Comparison of ENCODE assay signal across 8 cellular contexts in genomic region chr5:176237971-176238644, GRCh38. TPM values are rescaled to one million over a fixed set of nuclear protein-coding genes. Genes with fewer than 3 reads are reported as not detected.
DNase-seq lines count a peak whose midpoint lies in the region; ATAC-seq and TF ChIP-seq lines count a peak whose summit lies in the region.
"Not testable (repeated sequence)": the region's sequence is repeated elsewhere in the genome, so short reads cannot be mapped to it uniquely, and the experiment has no call there.

Gene SIMC1, plus strand, starts transcription at chr5:176238424. Its CDS starts 85 bp downstream, at chr5:176238509.

- not testable (repeated sequence) for H3K27me3 ChIP-seq in dorsolateral prefrontal cortex

- not testable (repeated sequence) for H3K27ac ChIP-seq in dorsolateral prefrontal cortex

- not testable (repeated sequence) for TF ChIP-seq CTCF in dorsolateral prefrontal cortex (IDR thresholded peaks at IDR 0.05 in 54 of 56, conservative IDR thresholded peaks at IDR 0.05 in 2 of 56; ENCODE audit: low read depth in 1 of 56, partially characterized antibody in 56 of 56); lower leg skin (IDR thresholded peaks at IDR 0.05)

- DNase-seq in Ammon's horn (ENCODE audit: low spot score) (peak; percentile 5), GM19238 (ENCODE audit: insufficient read length, low spot score) (peak; percentile 30), NCI-H526 treated with DMSO at 0.1 percent for 48 hours (lab: John Stamatoyannopoulos, UW) (peak; percentile 8), dorsolateral prefrontal cortex (peak in 5 of 10 donors; percentile 20 to 53 (median 44))
- DNase-seq in lower leg skin (ENCODE audit: low spot score in 2 of 2) = not testable (repeated sequence)
- peak; percentile 58 to 67 for DNase-seq in stimulated activated CD4-positive, alpha-beta T cell treated with anti-CD3 and anti-CD28 coated beads, Interleukin-2, amount 100 ng/mL, for 24 hours

- ATAC-seq in HG03025 (IDR thresholded peaks at IDR 0.05; ENCODE audit: low FRiP score, unreplicated experiment) = peak; percentile 70

- not testable (repeated sequence) for TF ChIP-seq POLR2A in lower leg skin (IDR thresholded peaks at IDR 0.05)

- CTCF ChIA-PET in activated CD8-positive, alpha-beta memory T cell treated with anti-CD3 and anti-CD28 coated beads for 36 hours (lab: Charles Lee) = not testable (repeated sequence)

- POLR2A ChIA-PET in activated CD8-positive, alpha-beta memory T cell treated with anti-CD3 and anti-CD28 coated beads for 36 hours (lab: Charles Lee) = not testable (repeated sequence)

- WGBS in lower leg skin, 2 donors = 5 to 6% methylated on average over 36 to 53 of the region's 81 CpGs

- H3K4me3 ChIP-seq in dorsolateral prefrontal cortex = peak within 1 kb of the TSS in 53 of 59 donors; percentile 17 to 68 (median 47)
- H3K4me3 ChIP-seq in lower leg skin (ENCODE audit: low read depth, poor library complexity, severe bottlenecking) = peak within 1 kb of the TSS; percentile 34

- intact Hi-C loops in dorsolateral prefrontal cortex (cut with DNase I); lower leg skin (cut with DNase I; ENCODE audit: low total_unique reads): not testable (repeated sequence)

RNA-seq across cellular contexts. Expression of gene SIMC1, which starts in this region (rescaled TPM):
- total RNA-seq in activated CD8-positive, alpha-beta memory T cell treated with anti-CD3 and anti-CD28 coated beads for 36 hours = 10 to 100 TPM; 22.5 to 24.5 TPM
- total RNA-seq in dorsolateral prefrontal cortex = 10 to 100 TPM; 11.7 to 37.9 (median 27.0) TPM
- 10 to 100 TPM in 2 of 4 donors, 1 to 10 TPM in 2; 7.5 to 14.9 (median 11.0) TPM for total RNA-seq in lower leg skin
